10 cellular contexts compared by ENCODE assay signal in genomic region chr6:118665011-118665410, GRCh38. TPM values are rescaled to one million over a fixed set of nuclear protein-coding genes. Genes with fewer than 3 reads are reported as not detected.
DNase-seq lines count a peak whose midpoint lies in the region; ATAC-seq and TF ChIP-seq lines count a peak whose summit lies in the region.
"Had no signal": no experiment of that assay in that cellular context is flagged by ENCODE, and none has a peak within 500 bp of the region (broad histone marks: within the 10 kb centered on the region; RNA-seq: fewer than 3 reads in every experiment).

No MANE protein-coding gene starts in this region.

- H3K9me2 ChIP-seq in OCI-LY1 (ENCODE audit: low read depth, low read length) = no peaks in the 10 kb centered on the region

- no peaks in the 10 kb centered on the region for H4K20me1 ChIP-seq in OCI-LY1 (ENCODE audit: insufficient read depth, low read length)

- H3K4me3 ChIP-seq in AG10803 (ENCODE audit: low read length) (peak overlapping the region; percentile 14; the same call in 1 of the 2 replicates), OCI-LY1 (ENCODE audit: low read depth, low read length, poor library complexity, severe bottlenecking) (no peak overlapping the region), epithelial cell of esophagus (ENCODE audit: low read length) (no peak overlapping the region), left lung (no peak overlapping the region)

- no peak for TF ChIP-seq CTCF in AG10803 (conservative IDR thresholded peaks at IDR 0.05; ENCODE audit: low read length)
- no peak for TF ChIP-seq CTCF in OCI-LY1 (IDR thresholded peaks at IDR 0.05; ENCODE audit: low read length)
- no peak for TF ChIP-seq CTCF in epithelial cell of esophagus (IDR thresholded peaks at IDR 0.05; ENCODE audit: insufficient read depth, low read depth, low read length, missing control alignments)
- no peak for TF ChIP-seq CTCF in left lung (IDR thresholded peaks at IDR 0.05)

- H3K9me3 ChIP-seq in OCI-LY1 (ENCODE audit: low read length) (no peaks in the 10 kb centered on the region), left lung (no peaks in the 10 kb centered on the region)

- H3K4me1 ChIP-seq in OCI-LY1 (ENCODE audit: insufficient read depth, low read length, severe bottlenecking) (peaks cover 16% of the 10 kb centered on the region), left lung (no peaks in the 10 kb centered on the region)

- no peak overlapping the region; the same call in 1 of the 2 replicates for H3K9ac ChIP-seq in OCI-LY1 (ENCODE audit: low read length)

- DNase-seq in AG10803 (ENCODE audit: low read depth) (no peak), epithelial cell of esophagus (ENCODE audit: low read depth) (peak; percentile 39), HCEC 1CT (no peak), NCI-H345 treated with DMSO at 0.1 percent for 48 hours (lab: John Stamatoyannopoulos, UW; ENCODE audit: unreplicated experiment) (no peak), left lung (no peak), KBM-7 (no peak)
- DNase-seq: activated CD4-positive, CD25-positive, alpha-beta regulatory T cell; NCI-H510A had no signal

- no peak overlapping the region for H3K27ac ChIP-seq in OCI-LY1 (ENCODE audit: low read depth, low read length, poor library complexity, severe bottlenecking)
- no peak overlapping the region for H3K27ac ChIP-seq in left lung

- H3K36me3 ChIP-seq in OCI-LY1 (ENCODE audit: insufficient read depth, low read length) (no peaks in the 10 kb centered on the region), left lung (no peaks in the 10 kb centered on the region)

- H3K27me3 ChIP-seq in OCI-LY1 (ENCODE audit: insufficient read depth, low read length) (no peaks in the 10 kb centered on the region), left lung (no peaks in the 10 kb centered on the region)

- H3F3A ChIP-seq in OCI-LY1 (ENCODE audit: insufficient read depth, low read length) = no peaks in the 10 kb centered on the region

- ATAC-seq in GM18909 (IDR thresholded peaks at IDR 0.05; ENCODE audit: poor library complexity, unreplicated experiment) (peak; percentile 53), left lung (no peak)

- in situ Hi-C loops in KBM-7 (cut with MboI; ENCODE audit: low pct_unique_long_range_greater_than_20kb, low sequenced_read_pairs) = no loop called here

- no peaks in the 10 kb centered on the region for H3K79me2 ChIP-seq in OCI-LY1 (ENCODE audit: insufficient read depth, low read length)

- intact Hi-C loops in left lung (cut with DNase I) = no loop called here

- no peak overlapping the region for H2AFZ ChIP-seq in OCI-LY1 (ENCODE audit: low read length)

- H3K4me2 ChIP-seq in OCI-LY1 (ENCODE audit: low read length) = peak overlapping the region; percentile 38

RNA-seq across cellular contexts. Expression of gene CEP85L, which starts 13.6 kb away (rescaled TPM):
- 10 to 100 TPM in 1 of 2 donors, 1 to 10 TPM in 1; 9.2 to 11.3 TPM for total RNA-seq in left lung
